In the genomic region with DNA sequence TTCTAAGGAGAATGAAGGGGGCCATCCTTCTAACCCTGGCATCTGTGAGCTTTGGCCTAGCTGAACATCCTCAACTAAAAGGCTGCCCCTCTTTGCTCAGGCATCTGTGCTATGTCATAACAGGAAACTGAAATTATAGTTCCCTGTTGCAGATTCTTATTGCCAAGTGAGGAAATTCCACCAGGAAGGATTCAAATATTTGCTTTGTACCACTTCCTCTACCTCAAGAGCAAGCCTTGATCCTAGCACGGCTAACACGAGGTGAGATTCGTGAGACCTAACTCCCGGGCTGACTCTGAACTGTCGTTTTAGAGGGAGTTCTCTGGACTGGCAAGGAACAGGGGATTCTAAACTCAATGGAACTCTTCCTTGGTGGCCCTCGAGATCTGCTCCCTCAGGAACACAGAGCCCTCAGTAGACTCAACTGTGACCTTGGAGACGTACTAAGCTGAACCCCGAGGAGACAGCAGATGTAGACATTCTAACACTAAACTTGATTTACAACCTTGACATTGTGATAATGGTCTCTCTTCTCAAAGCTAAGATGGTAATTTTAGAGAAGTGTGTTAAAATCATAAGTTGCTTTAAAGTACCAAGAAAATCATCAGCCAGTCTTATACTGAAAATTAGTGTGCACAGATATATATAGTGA, we compare ENCODE assay signal across 10 cellular contexts. TPM values are rescaled to one million over a fixed set of nuclear protein-coding genes. Genes with fewer than 3 reads are reported as not detected.
DNase-seq lines count a peak whose midpoint lies in the region; ATAC-seq, FAIRE-seq and TF ChIP-seq lines count a peak whose summit lies in the region.
"Had no signal": no experiment of that assay in that cellular context is flagged by ENCODE, and none has a peak within 500 bp of the region (broad histone marks: within the 10 kb centered on the region; RNA-seq: fewer than 3 reads in every experiment).

No MANE protein-coding gene starts in this region.

- peak overlapping the region; percentile 49 for H3K27ac ChIP-seq in psoas muscle

- intact Hi-C loops in psoas muscle (cut with DNase I) = no loop called here

- no peak for FAIRE-seq in D721Med (lab: Jason Lieb, UNC)

- H3K9me3 ChIP-seq in psoas muscle = no peaks in the 10 kb centered on the region

- H3K4me3 ChIP-seq in NB4 (ENCODE audit: low read depth, low read length) (peak overlapping the region; percentile 6), epithelial cell of esophagus (ENCODE audit: low read length) (no peak overlapping the region), psoas muscle (no peak overlapping the region)

- ATAC-seq in psoas muscle (no peak), GM18498 (IDR thresholded peaks at IDR 0.05; ENCODE audit: unreplicated experiment) (no peak)

- 27 to 40% (median 35%) methylated on average over 8 of the region's 8 CpGs for WGBS in psoas muscle, 3 donors

- peaks cover 0 to 32% of the 10 kb centered on the region in 2 donors for H3K36me3 ChIP-seq in psoas muscle (ENCODE audit: insufficient read depth in 1 of 2, low read depth in 1 of 2)

- H3K27me3 ChIP-seq in psoas muscle (ENCODE audit: insufficient read depth in 3 of 3, low read length in 2 of 3) = no peaks in the 10 kb centered on the region

- DNase-seq in EL (peak; percentile 70), NB4 (ENCODE audit: low read depth) (peak; percentile 61), epithelial cell of esophagus (ENCODE audit: low read depth) (peak; percentile 18), psoas muscle (no peak), D721Med (ENCODE audit: insufficient read length, low spot score) (no peak), NCI-H82 (lab: John Stamatoyannopoulos, UW) (no peak), dedifferentiated amniotic fluid mesenchymal stem cell (ENCODE audit: extremely low spot score) (no peak)
- DNase-seq: activated CD8-positive, alpha-beta memory T cell treated with anti-CD3 and anti-CD28 coated beads, Interleukin-2, amount 50 U/mL, for 48 hours; NCI-H510A treated with DMSO at 0.1 percent for 48 hours had no signal

- no peak for TF ChIP-seq CTCF in NB4 (IDR thresholded peaks at IDR 0.05; ENCODE audit: low read depth, low read length)
- no peak for TF ChIP-seq CTCF in epithelial cell of esophagus (IDR thresholded peaks at IDR 0.05; ENCODE audit: insufficient read depth, low read depth, low read length, missing control alignments)
- TF ChIP-seq CTCF in psoas muscle (IDR thresholded peaks at IDR 0.05) = no peak
- TF ChIP-seq CTCF in D721Med (IDR thresholded peaks at IDR 0.05; ENCODE audit: insufficient read depth, missing control alignments) = no peak

- peaks cover 12% of the 10 kb centered on the region for H3K4me1 ChIP-seq in psoas muscle

- TF ChIP-seq POLR2A in NB4 (IDR thresholded peaks at IDR 0.05; ENCODE audit: extremely low read depth, insufficient read length) = no peak

RNA-seq across cellular contexts. Expression of gene SPG21, which starts 4.2 kb away (rescaled TPM):
- 10 to 100 TPM; 38.6 to 66.9 (median 52.1) TPM for total RNA-seq in psoas muscle
- 100 to 1,000 TPM in 1 of 3 donors, 10 to 100 TPM in 2; 58.4 to 106 (median 58.4) TPM for polyA plus RNA-seq in psoas muscle

RNA-seq across cellular contexts. Expression of gene MTFMT, which starts 43.9 kb away (rescaled TPM):
- 10 to 100 TPM in 3 of 4 donors, 1 to 10 TPM in 1; 9.5 to 18.1 (median 14.8) TPM for total RNA-seq in psoas muscle
- 10 to 100 TPM in 2 of 3 donors, 1 to 10 TPM in 1; 9.4 to 14.4 (median 10.0) TPM for polyA plus RNA-seq in psoas muscle

RNA-seq across cellular contexts. Expression of gene SLC51B, which starts 59.7 kb away (rescaled TPM):
- total RNA-seq in psoas muscle = not detected
- polyA plus RNA-seq in psoas muscle = under 1 TPM in 2 of 3 donors, not detected in 1; 0.04 to 0.07 TPM

Comparison
In these comparisons a context has a peak if more than half of its experiments do, and no peak if none do; other contexts are left out.
1. DNase-seq: peak in EL (single experiment), NB4 (single experiment) and epithelial cell of esophagus (single experiment); none in psoas muscle (0 of 2), D721Med (single experiment), NCI-H82 (single experiment) and dedifferentiated amniotic fluid mesenchymal stem cell (single experiment).